ENCODE assay signal across 8 cellular contexts in the genomic region with DNA sequence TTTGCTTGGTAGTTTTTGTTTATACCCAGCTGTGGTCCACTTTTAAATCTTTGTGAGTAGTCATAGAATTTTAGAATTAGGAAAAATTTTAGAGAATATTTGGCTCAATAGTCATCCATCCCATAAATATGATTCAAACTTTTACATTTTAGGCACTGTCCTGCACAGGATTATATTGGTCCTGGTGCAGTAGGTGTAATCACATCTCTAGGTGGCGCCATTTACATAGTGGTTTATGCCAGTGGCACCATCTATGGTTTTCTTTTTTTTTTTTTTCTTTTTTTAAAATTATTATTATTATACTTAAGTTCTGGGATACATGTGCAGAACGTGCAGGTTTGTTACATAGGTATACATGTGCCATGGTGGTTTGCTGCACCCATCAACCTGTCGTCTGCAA.
DNase-seq lines count a peak whose midpoint lies in the region; ATAC-seq, FAIRE-seq and TF ChIP-seq lines count a peak whose summit lies in the region.

No MANE protein-coding gene starts in this region.

- peak; percentile 52 for TF ChIP-seq CTCF in AG09309 (IDR thresholded peaks at IDR 0.05; ENCODE audit: control insufficient read depth, insufficient read depth, low read depth, low read length, missing control alignments)
- peak; percentile 58 for TF ChIP-seq CTCF in astrocyte (IDR thresholded peaks at IDR 0.05; ENCODE audit: insufficient read depth, low read depth, low read length)
- peak; percentile 56 for TF ChIP-seq CTCF in liver (IDR thresholded peaks at IDR 0.05; ENCODE audit: low read depth, low read length, missing input control)
- TF ChIP-seq CTCF in omental fat pad (IDR thresholded peaks at IDR 0.05) = no peak

- no peaks in the 10 kb centered on the region for H3K27me3 ChIP-seq in astrocyte (ENCODE audit: insufficient read depth, low read length)
- H3K27me3 ChIP-seq in liver (ENCODE audit: control insufficient read depth in 4 of 4, insufficient read depth in 4 of 4, low read length in 3 of 4) = no peaks in the 10 kb centered on the region

- no peaks in the 10 kb centered on the region for H3K36me3 Mint-ChIP-seq in astrocyte (ENCODE audit: low read depth, unreplicated experiment)

- DNase-seq in AG09309 (ENCODE audit: low read depth) (peak; percentile 16), HT1080 (ENCODE audit: low read depth) (peak; percentile 10), astrocyte (ENCODE audit: low read depth) (peak; percentile 16), omental fat pad (ENCODE audit: low spot score) (no peak)
- DNase-seq in stimulated activated naive CD4-positive, alpha-beta T cell treated with Interleukin-2 at 50 U/mL for 16 hours (lab: John Stamatoyannopoulos, UW) = no peak

- H3K9ac ChIP-seq in astrocyte (ENCODE audit: low read length) (no peak overlapping the region), liver (ENCODE audit: low read depth in 1 of 2, low read length in 2 of 2) (no peak overlapping the region)

- H3K4me1 Mint-ChIP-seq in astrocyte (ENCODE audit: low read depth, unreplicated experiment) = no peaks in the 10 kb centered on the region

- no peak overlapping the region for H3K4me2 ChIP-seq in astrocyte (ENCODE audit: low read length)

- no peaks in the 10 kb centered on the region for H3K4me1 ChIP-seq in astrocyte (ENCODE audit: insufficient read depth, low read length)
- H3K4me1 ChIP-seq in liver (ENCODE audit: control insufficient read depth in 4 of 4, insufficient read depth in 4 of 4, low read length in 3 of 4) = no peaks in the 10 kb centered on the region

- TF ChIP-seq RAD21 in liver (IDR thresholded peaks at IDR 0.05) = peak; percentile 74 to 78

- H4K20me1 ChIP-seq in astrocyte (ENCODE audit: insufficient read depth, low read length) = no peaks in the 10 kb centered on the region

- H3K4me3 ChIP-seq in AG09309 (ENCODE audit: control insufficient read depth, low read depth, low read length) = no peak overlapping the region
- H3K4me3 ChIP-seq in astrocyte (ENCODE audit: insufficient read depth, low read depth, low read length) = no peak overlapping the region
- no peak overlapping the region for H3K4me3 ChIP-seq in liver (ENCODE audit: low read depth in 1 of 3, low read length in 3 of 3)

- H3K9me3 ChIP-seq in astrocyte (ENCODE audit: insufficient read depth, low read depth, low read length) (no peaks in the 10 kb centered on the region), liver (ENCODE audit: control insufficient read depth in 4 of 4, low read length in 3 of 4) (no peaks in the 10 kb centered on the region)

- H3K27ac ChIP-seq in astrocyte (ENCODE audit: low read depth, low read length) (no peak overlapping the region), liver (ENCODE audit: low read depth in 1 of 2, low read length in 2 of 2) (no peak overlapping the region)

- no peaks in the 10 kb centered on the region for H3K79me2 ChIP-seq in astrocyte (ENCODE audit: insufficient read depth, low read length)

- no peak overlapping the region for H3K27ac Mint-ChIP-seq in astrocyte (ENCODE audit: unreplicated experiment)

- no peaks in the 10 kb centered on the region for H3K36me3 ChIP-seq in astrocyte (ENCODE audit: insufficient read depth, low read length)
- no peaks in the 10 kb centered on the region for H3K36me3 ChIP-seq in liver (ENCODE audit: control insufficient read depth in 4 of 4, insufficient read depth in 3 of 4, low read depth in 1 of 4, low read length in 3 of 4)

- WGBS in liver = 37% methylated on average over 3 of the region's 3 CpGs

- H3K4me3 Mint-ChIP-seq in astrocyte (ENCODE audit: unreplicated experiment) = no peak overlapping the region

- H2AFZ ChIP-seq in astrocyte (ENCODE audit: low read depth, low read length) = no peak overlapping the region

- FAIRE-seq in astrocyte (lab: Jason Lieb, UNC) = no peak

- peak; percentile 89 for ATAC-seq in GM18511 (IDR thresholded peaks at IDR 0.05; ENCODE audit: unreplicated experiment)
- ATAC-seq in omental fat pad (ENCODE audit: low FRiP score) = no peak
- ATAC-seq in HG03457 (IDR thresholded peaks at IDR 0.05; ENCODE audit: unreplicated experiment) = no peak

- H3K9me3 Mint-ChIP-seq in astrocyte (ENCODE audit: unreplicated experiment) = no peaks in the 10 kb centered on the region

- no peaks in the 10 kb centered on the region for H3K27me3 Mint-ChIP-seq in astrocyte (ENCODE audit: low read depth, unreplicated experiment)

TF ChIP-seq in liver, 16 proteins besides CTCF, POLR2A, EP300 and RAD21:
- TF ChIP-seq, protein P1, sequence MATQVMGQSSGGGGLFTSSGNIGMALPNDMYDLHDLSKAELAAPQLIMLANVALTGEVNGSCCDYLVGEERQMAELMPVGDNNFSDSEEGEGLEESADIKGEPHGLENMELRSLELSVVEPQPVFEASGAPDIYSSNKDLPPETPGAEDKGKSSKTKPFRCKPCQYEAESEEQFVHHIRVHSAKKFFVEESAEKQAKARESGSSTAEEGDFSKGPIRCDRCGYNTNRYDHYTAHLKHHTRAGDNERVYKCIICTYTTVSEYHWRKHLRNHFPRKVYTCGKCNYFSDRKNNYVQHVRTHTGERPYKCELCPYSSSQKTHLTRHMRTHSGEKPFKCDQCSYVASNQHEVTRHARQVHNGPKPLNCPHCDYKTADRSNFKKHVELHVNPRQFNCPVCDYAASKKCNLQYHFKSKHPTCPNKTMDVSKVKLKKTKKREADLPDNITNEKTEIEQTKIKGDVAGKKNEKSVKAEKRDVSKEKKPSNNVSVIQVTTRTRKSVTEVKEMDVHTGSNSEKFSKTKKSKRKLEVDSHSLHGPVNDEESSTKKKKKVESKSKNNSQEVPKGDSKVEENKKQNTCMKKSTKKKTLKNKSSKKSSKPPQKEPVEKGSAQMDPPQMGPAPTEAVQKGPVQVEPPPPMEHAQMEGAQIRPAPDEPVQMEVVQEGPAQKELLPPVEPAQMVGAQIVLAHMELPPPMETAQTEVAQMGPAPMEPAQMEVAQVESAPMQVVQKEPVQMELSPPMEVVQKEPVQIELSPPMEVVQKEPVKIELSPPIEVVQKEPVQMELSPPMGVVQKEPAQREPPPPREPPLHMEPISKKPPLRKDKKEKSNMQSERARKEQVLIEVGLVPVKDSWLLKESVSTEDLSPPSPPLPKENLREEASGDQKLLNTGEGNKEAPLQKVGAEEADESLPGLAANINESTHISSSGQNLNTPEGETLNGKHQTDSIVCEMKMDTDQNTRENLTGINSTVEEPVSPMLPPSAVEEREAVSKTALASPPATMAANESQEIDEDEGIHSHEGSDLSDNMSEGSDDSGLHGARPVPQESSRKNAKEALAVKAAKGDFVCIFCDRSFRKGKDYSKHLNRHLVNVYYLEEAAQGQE (IDR thresholded peaks at IDR 0.05) = no peak
- TF ChIP-seq RXRA (IDR thresholded peaks at IDR 0.05) = no peak
- no peak for TF ChIP-seq YY1 (IDR thresholded peaks at IDR 0.05)
- TF ChIP-seq NR2F2 (IDR thresholded peaks at IDR 0.05) = no peak
- TF ChIP-seq, protein P2, sequence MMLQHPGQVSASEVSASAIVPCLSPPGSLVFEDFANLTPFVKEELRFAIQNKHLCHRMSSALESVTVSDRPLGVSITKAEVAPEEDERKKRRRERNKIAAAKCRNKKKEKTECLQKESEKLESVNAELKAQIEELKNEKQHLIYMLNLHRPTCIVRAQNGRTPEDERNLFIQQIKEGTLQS (IDR thresholded peaks at IDR 0.05) = no peak
- no peak for TF ChIP-seq TAF1 (conservative IDR thresholded peaks at IDR 0.05)
- TF ChIP-seq HNF4A (conservative IDR thresholded peaks at IDR 0.05) = no peak
- no peak for TF ChIP-seq HNF4G (IDR thresholded peaks at IDR 0.05)
- TF ChIP-seq, protein P3, sequence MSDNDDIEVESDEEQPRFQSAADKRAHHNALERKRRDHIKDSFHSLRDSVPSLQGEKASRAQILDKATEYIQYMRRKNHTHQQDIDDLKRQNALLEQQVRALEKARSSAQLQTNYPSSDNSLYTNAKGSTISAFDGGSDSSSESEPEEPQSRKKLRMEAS (IDR thresholded peaks at IDR 0.05) = no peak
- TF ChIP-seq, protein P4, sequence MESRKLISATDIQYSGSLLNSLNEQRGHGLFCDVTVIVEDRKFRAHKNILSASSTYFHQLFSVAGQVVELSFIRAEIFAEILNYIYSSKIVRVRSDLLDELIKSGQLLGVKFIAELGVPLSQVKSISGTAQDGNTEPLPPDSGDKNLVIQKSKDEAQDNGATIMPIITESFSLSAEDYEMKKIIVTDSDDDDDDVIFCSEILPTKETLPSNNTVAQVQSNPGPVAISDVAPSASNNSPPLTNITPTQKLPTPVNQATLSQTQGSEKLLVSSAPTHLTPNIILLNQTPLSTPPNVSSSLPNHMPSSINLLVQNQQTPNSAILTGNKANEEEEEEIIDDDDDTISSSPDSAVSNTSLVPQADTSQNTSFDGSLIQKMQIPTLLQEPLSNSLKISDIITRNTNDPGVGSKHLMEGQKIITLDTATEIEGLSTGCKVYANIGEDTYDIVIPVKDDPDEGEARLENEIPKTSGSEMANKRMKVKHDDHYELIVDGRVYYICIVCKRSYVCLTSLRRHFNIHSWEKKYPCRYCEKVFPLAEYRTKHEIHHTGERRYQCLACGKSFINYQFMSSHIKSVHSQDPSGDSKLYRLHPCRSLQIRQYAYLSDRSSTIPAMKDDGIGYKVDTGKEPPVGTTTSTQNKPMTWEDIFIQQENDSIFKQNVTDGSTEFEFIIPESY (IDR thresholded peaks at IDR 0.05) = no peak
- no peak for TF ChIP-seq FOXA1 (IDR thresholded peaks at IDR 0.05)
- no peak for TF ChIP-seq FOXA2 (IDR thresholded peaks at IDR 0.05)
- no peak for TF ChIP-seq JUND (IDR thresholded peaks at IDR 0.05)
- no peak for TF ChIP-seq SP1 (IDR thresholded peaks at IDR 0.05)

Comparison
In these comparisons a context has a peak if more than half of its experiments do, and no peak if none do; other contexts are left out.
1. DNase-seq: peak in AG09309 (single experiment), HT1080 (single experiment) and astrocyte (single experiment); none in omental fat pad (single experiment) and stimulated activated naive CD4-positive, alpha-beta T cell treated with Interleukin-2 at 50 U/mL for 16 hours (single experiment).
2. CTCF ChIP-seq: peak in AG09309 (single experiment), astrocyte (single experiment) and liver (single experiment); none in omental fat pad (0 of 3).